Comparison of ENCODE assay signal across 7 cellular contexts in the genomic region with DNA sequence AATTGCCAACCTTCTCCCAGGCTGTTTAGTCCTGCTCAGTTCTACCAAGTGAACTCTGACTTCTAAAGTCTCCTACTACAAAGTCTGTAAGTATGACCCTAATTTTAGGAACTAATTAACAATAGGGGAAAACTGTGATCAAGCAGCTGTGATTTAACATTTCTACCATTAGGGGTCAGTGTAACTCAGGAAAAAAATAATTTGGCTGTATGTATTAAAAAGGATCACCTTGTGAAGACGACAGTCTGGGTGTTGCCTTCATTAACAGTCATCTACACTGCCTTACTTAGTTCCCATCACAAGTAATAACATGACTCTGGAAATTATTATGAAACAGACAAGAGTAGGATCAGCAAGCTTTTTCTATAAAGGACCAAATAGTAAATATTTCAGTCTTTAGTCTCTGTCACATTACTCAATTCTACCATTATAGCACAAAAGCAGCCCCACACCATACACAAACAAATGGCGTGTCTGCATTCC. TPM values are rescaled to one million over a fixed set of nuclear protein-coding genes. Genes with fewer than 3 reads are reported as not detected.
A peak's percentile ranks its signal among the peaks of the same experiment; 100 is the strongest.
DNase-seq lines count a peak whose midpoint lies in the region; ATAC-seq and TF ChIP-seq lines count a peak whose summit lies in the region.

No MANE protein-coding gene starts in this region.

- H3K4me3 ChIP-seq in GM12864 (ENCODE audit: low read depth, low read length) (no peak overlapping the region), gastroesophageal sphincter (no peak overlapping the region), stomach (no peak overlapping the region)

- peak; percentile 56 for TF ChIP-seq CTCF in GM12864 (IDR thresholded peaks at IDR 0.05; ENCODE audit: low read depth, low read length, missing control alignments)
- TF ChIP-seq CTCF in gastroesophageal sphincter (IDR thresholded peaks at IDR 0.05) = peak; percentile 77 to 93 (median 90)
- TF ChIP-seq CTCF in stomach (IDR thresholded peaks at IDR 0.05) = peak in 5 of 7 experiments; percentile 68 to 77 (median 73)

- intact Hi-C loops in stomach (cut with DNase I; ENCODE audit: low total_unique reads) = loop anchor here (5.0 to 10.0 kb wide), 2 partner anchors 311 to 698 kb away; a partner anchor contains a TSS

- DNase-seq in GM12864 (ENCODE audit: low read depth) (no peak), NCI-H1092 (lab: John Stamatoyannopoulos, UW) (peak; percentile 32), SK-N-DZ (ENCODE audit: low spot score) (peak; percentile 59), stomach (no peak), NK-92 (lab: John Stamatoyannopoulos, UW; ENCODE audit: unreplicated experiment) (no peak)
- DNase-seq in stimulated activated CD4-positive, alpha-beta T cell treated with anti-CD3 and anti-CD28 coated beads, Interleukin-15, amount 100 ng/mL, for 24 hours = no peak

- H3K27ac ChIP-seq in gastroesophageal sphincter = no peak overlapping the region
- no peak overlapping the region for H3K27ac ChIP-seq in stomach

- no peak for ATAC-seq in gastroesophageal sphincter

- no peaks in the 10 kb centered on the region for H3K36me3 ChIP-seq in gastroesophageal sphincter
- no peaks in the 10 kb centered on the region for H3K36me3 ChIP-seq in stomach

- 8 to 9% methylated on average over 2 of the region's 2 CpGs for WGBS in gastroesophageal sphincter (ENCODE audit: low coverage in 1 of 2), 2 donors
- WGBS in stomach, 5 donors = 6 to 16% (median 15%) methylated on average over 2 of the region's 2 CpGs

- H3K4me1 ChIP-seq in gastroesophageal sphincter (peaks cover 0 to 19% (median 4%) of the 10 kb centered on the region in 3 donors), stomach (peaks cover 1 to 18% (median 10%) of the 10 kb centered on the region in 4 donors)

- TF ChIP-seq POLR2A in gastroesophageal sphincter (IDR thresholded peaks at IDR 0.05) = no peak
- TF ChIP-seq POLR2A in stomach (IDR thresholded peaks at IDR 0.05) = no peak

- no peaks in the 10 kb centered on the region for H3K9me3 ChIP-seq in gastroesophageal sphincter
- no peaks in the 10 kb centered on the region for H3K9me3 ChIP-seq in stomach

- TF ChIP-seq EP300 in gastroesophageal sphincter (IDR thresholded peaks at IDR 0.05) (no peak), stomach (IDR thresholded peaks at IDR 0.05) (no peak)

- H3K27me3 ChIP-seq in gastroesophageal sphincter = no peaks in the 10 kb centered on the region
- H3K27me3 ChIP-seq in stomach = no peaks in the 10 kb centered on the region

RNA-seq across cellular contexts. Expression of a gene that starts 4.2 kb away (rescaled TPM):
- polyA plus RNA-seq in SK-N-DZ (2014; cell fraction: cytosol; rRNA removed) = 13.2 and 28.1 TPM in 2 replicates
- polyA plus RNA-seq in SK-N-DZ (2014; cell fraction: nucleus; rRNA removed) = 20.0 and 24.4 TPM in 2 replicates
- total RNA-seq in gastroesophageal sphincter (10 to 100 TPM; 20.5 to 49.8 (median 37.6) TPM), stomach (100 to 1,000 TPM in 1 of 5 donors, 10 to 100 TPM in 4; 19.3 to 213 (median 78.1) TPM)
- 1 to 10 TPM; 3.9 to 5.8 (median 5.2) TPM for polyA plus RNA-seq in stomach

Comparison
In these comparisons a context has a peak if more than half of its experiments do, and no peak if none do; other contexts are left out.
1. DNase-seq: peak in NCI-H1092 (single experiment) and SK-N-DZ (single experiment); none in GM12864 (single experiment), stomach (single experiment), NK-92 (single experiment) and stimulated activated CD4-positive, alpha-beta T cell treated with anti-CD3 and anti-CD28 coated beads, Interleukin-15, amount 100 ng/mL, for 24 hours (single experiment).
2. Peak in every context shown above with its lines, with median percentiles within 50 percentile points of each other: CTCF ChIP-seq.